Comparison of ENCODE assay signal across 25 cellular contexts in genomic region chr3:21506061-21506460, GRCh38.
A peak's percentile ranks its signal among the peaks of the same experiment; 100 is the strongest.
DNase-seq lines count a peak whose midpoint lies in the region; ATAC-seq, FAIRE-seq and TF ChIP-seq lines count a peak whose summit lies in the region.
"Had no signal": no experiment of that assay in that cellular context is flagged by ENCODE, and none has a peak within 500 bp of the region (broad histone marks: within the 10 kb centered on the region; RNA-seq: fewer than 3 reads in every experiment).

No MANE protein-coding gene starts in this region.

- no peaks in the 10 kb centered on the region for H3K36me3 Mint-ChIP-seq in GM23338 (ENCODE audit: low read depth)
- H3K36me3 Mint-ChIP-seq in mesothelial cell of epicardium: no peaks in the 10 kb centered on the region
- H3K36me3 Mint-ChIP-seq: CD4-positive, alpha-beta memory T cell had no signal

- no peaks in the 10 kb centered on the region for H3F3A ChIP-seq in GM23338 (replicated peaks; ENCODE audit: low read depth)

- TF ChIP-seq EP300 in K562 (IDR thresholded peaks at IDR 0.05; ENCODE audit: low read length): no peak

- no peak overlapping the region for H3K4me2 ChIP-seq in GM23338
- no peak overlapping the region for H3K4me2 ChIP-seq in K562 (ENCODE audit: insufficient read depth, low read length)

- ATAC-seq in GM23338 (no peak), K562 (no peak), GM21619 (IDR thresholded peaks at IDR 0.05; ENCODE audit: unreplicated experiment) (no peak)
- ATAC-seq: GM12878, Panc1 had no signal

- H3K4me3 ChIP-seq in GM23338: no peak overlapping the region
- H3K4me3 ChIP-seq in K562: no peak overlapping the region
- no peak overlapping the region for H3K4me3 ChIP-seq in Peyer's patch
- H3K4me3 ChIP-seq: GM12878 had no signal

- H3K4me1 ChIP-seq in GM23338 (ENCODE audit: insufficient read depth): peaks cover 11% of the 10 kb centered on the region; the same call in 1 of the 2 replicates
- H3K4me1 ChIP-seq in K562 (replicated peaks in 1 of 2; ENCODE audit: control insufficient read depth in 2 of 2, insufficient read depth in 2 of 2, low read length in 2 of 2): no peaks in the 10 kb centered on the region; a peak in 1 of 5 replicates
- no peaks in the 10 kb centered on the region for H3K4me1 ChIP-seq in Peyer's patch

- in situ Hi-C loops in K562 (cut with MboI): no loop called here

- H3K79me2 ChIP-seq in GM23338 (replicated peaks; ENCODE audit: insufficient read depth): no peaks in the 10 kb centered on the region
- H3K79me2 ChIP-seq in K562 (ENCODE audit: control insufficient read depth, insufficient read depth, low read length): no peaks in the 10 kb centered on the region

- H3K27ac ChIP-seq in GM23338 (ENCODE audit: low read depth) (no peak overlapping the region), K562 (ENCODE audit: extremely low read depth, low read depth, low read length) (no peak overlapping the region), Peyer's patch (no peak overlapping the region)

- WGBS in K562 (ENCODE audit: insufficient coverage, low coverage, missing lambda C conversion rate): 0% methylated on average over 2 of the region's 2 CpGs

- H3K4me3 Mint-ChIP-seq in GM23338 (no peak overlapping the region), mesothelial cell of epicardium (no peak overlapping the region)
- H3K4me3 Mint-ChIP-seq: CD4-positive, alpha-beta memory T cell had no signal

- CTCF ChIA-PET in K562 (lab: Yijun Ruan, JAX; ENCODE audit: low intra/inter-chr PET ratio): no interaction called here

- H3K9me3 Mint-ChIP-seq in GM23338 (no peaks in the 10 kb centered on the region), mesothelial cell of epicardium (no peaks in the 10 kb centered on the region)

- H3K9ac ChIP-seq in K562 (ENCODE audit: insufficient read depth in 1 of 2, low read depth in 2 of 2, low read length in 2 of 2): no peak overlapping the region

- H3K27me3 ChIP-seq in GM23338 (ENCODE audit: insufficient read depth): no peaks in the 10 kb centered on the region
- H3K27me3 ChIP-seq in K562 (ENCODE audit: control insufficient read depth in 2 of 2, insufficient read depth in 2 of 2, low read length in 2 of 2): no peaks in the 10 kb centered on the region
- no peaks in the 10 kb centered on the region for H3K27me3 ChIP-seq in Peyer's patch

- no peaks in the 10 kb centered on the region for H4K20me1 ChIP-seq in GM23338 (replicated peaks; ENCODE audit: insufficient read depth)
- no peaks in the 10 kb centered on the region for H4K20me1 ChIP-seq in K562 (replicated peaks; ENCODE audit: control insufficient read depth, insufficient read depth, low read length)

- H3K9me2 ChIP-seq in GM23338 (ENCODE audit: insufficient read depth): no peaks in the 10 kb centered on the region

- intact Hi-C loops in K562 (cut with micrococcal nuclease): no loop called here

- POLR2A ChIA-PET in K562 (lab: Yijun Ruan, JAX): no interaction called here

- no peaks in the 10 kb centered on the region for H3K27me3 Mint-ChIP-seq in GM23338 (ENCODE audit: insufficient read depth, low read depth, poor library complexity)
- H3K27me3 Mint-ChIP-seq in mesothelial cell of epicardium (ENCODE audit: low read depth): no peaks in the 10 kb centered on the region
- H3K27me3 Mint-ChIP-seq: CD4-positive, alpha-beta memory T cell had no signal

- H3K27ac Mint-ChIP-seq in GM23338 (peak overlapping the region; percentile 39; the same call in 1 of the 2 replicates), mesothelial cell of epicardium (peak overlapping the region; percentile 23)
- H3K27ac Mint-ChIP-seq: CD4-positive, alpha-beta memory T cell had no signal

- H3K9me1 ChIP-seq in K562 (ENCODE audit: control insufficient read depth, insufficient read depth, low read length): no peaks in the 10 kb centered on the region

- H3K36me3 ChIP-seq in GM23338 (ENCODE audit: insufficient read depth): no peaks in the 10 kb centered on the region
- H3K36me3 ChIP-seq in K562 (ENCODE audit: control insufficient read depth, insufficient read depth, low read length): no peaks in the 10 kb centered on the region
- no peaks in the 10 kb centered on the region for H3K36me3 ChIP-seq in Peyer's patch

- no peaks in the 10 kb centered on the region for H3K9me3 ChIP-seq in K562 (replicated peaks; ENCODE audit: control insufficient read depth, insufficient read depth, low read depth, low read length)
- H3K9me3 ChIP-seq in Peyer's patch: no peaks in the 10 kb centered on the region

- no peak for DNase-seq in GM23338 (ENCODE audit: low spot score)
- peak; percentile 8 for DNase-seq in SW480 (ENCODE audit: low spot score)
- DNase-seq in K562 (ENCODE audit: extremely low read depth in 1 of 4, low spot score in 3 of 4): no peak
- no peak for DNase-seq in mesothelial cell of epicardium (ENCODE audit: low spot score in 2 of 2, unreplicated experiment in 2 of 2)
- no peak for DNase-seq in GM03348 (ENCODE audit: low spot score)
- DNase-seq in SW 1271 (lab: John Stamatoyannopoulos, UW): no peak
- no peak for DNase-seq in Peyer's patch
- DNase-seq: C1 segment of cervical spinal cord; CD4-positive, alpha-beta memory T cell; COR-L47; DMS53; Karpas-422; NCI-H1092 treated with DMSO at 0.1 percent for 48 hours; NCI-H1436 treated with DMSO at 0.1 percent for 48 hours; NCI-H187 treated with DMSO at 0.1 percent for 48 hours; NCI-H2107; NCI-H524; NCI-H774; NK-92 treated with Interleukin-12 subunit alpha and Interleukin-12 subunit beta, amount 100 ng/mL, for 24 hours; SHP77 treated with DMSO at 0.1 percent for 48 hours had no signal

- TF ChIP-seq RAD21 in K562 (CRISPR knock-in tag; conservative IDR thresholded peaks at IDR 0.05 in 1 of 2, IDR thresholded peaks at IDR 0.05 in 1 of 2): no peak

- FAIRE-seq in K562 (lab: Jason Lieb, UNC): no peak
- FAIRE-seq: G401.6, GM12878, H54 had no signal

- no TSS peak for BruUV-seq in K562 (replicated peaks; lab: Mats Ljungman, UMichigan)

- H2AFZ ChIP-seq in GM23338: no peak overlapping the region
- H2AFZ ChIP-seq in K562 (ENCODE audit: low read depth, low read length): peak overlapping the region; percentile 38; the same call in 1 of the 2 replicates

- no peak for TF ChIP-seq POLR2A in K562 (conservative IDR thresholded peaks at IDR 0.05)
- no peak for TF ChIP-seq POLR2A in Peyer's patch (IDR thresholded peaks at IDR 0.05)

- TF ChIP-seq CTCF in GM23338 (conservative IDR thresholded peaks at IDR 0.05; ENCODE audit: low read depth in 2 of 2): no peak
- TF ChIP-seq CTCF in K562 (IDR thresholded peaks at IDR 0.05 in 2 of 3, conservative IDR thresholded peaks at IDR 0.05 in 1 of 3; ENCODE audit: insufficient read depth in 2 of 3, low read depth in 1 of 3, low read length in 3 of 3): no peak
- TF ChIP-seq CTCF in mesothelial cell of epicardium (IDR thresholded peaks at IDR 0.05; ENCODE audit: unreplicated experiment): no peak
- no peak for TF ChIP-seq CTCF in Peyer's patch (IDR thresholded peaks at IDR 0.05)

- H3K4me1 Mint-ChIP-seq in GM23338 (peaks cover 15% of the 10 kb centered on the region), mesothelial cell of epicardium (no peaks in the 10 kb centered on the region)
- H3K4me1 Mint-ChIP-seq: CD4-positive, alpha-beta memory T cell had no signal

TF ChIP-seq in K562, 482 proteins besides CTCF, POLR2A, EP300 and RAD21:
- 0 out of 2 replicates have a peak, but pooled peaks have one; percentile 17 for TF ChIP-seq C11orf30 (IDR thresholded peaks at IDR 0.05; ENCODE audit: low read depth)
- no peak for TF ChIP-seq ZNF175 (CRISPR knock-in tag; IDR thresholded peaks at IDR 0.05; ENCODE audit: low read depth)
- TF ChIP-seq NFATC3 (IDR thresholded peaks at IDR 0.05): no peak
